ENCODE assay signal across 25 cellular contexts in the genomic region with DNA sequence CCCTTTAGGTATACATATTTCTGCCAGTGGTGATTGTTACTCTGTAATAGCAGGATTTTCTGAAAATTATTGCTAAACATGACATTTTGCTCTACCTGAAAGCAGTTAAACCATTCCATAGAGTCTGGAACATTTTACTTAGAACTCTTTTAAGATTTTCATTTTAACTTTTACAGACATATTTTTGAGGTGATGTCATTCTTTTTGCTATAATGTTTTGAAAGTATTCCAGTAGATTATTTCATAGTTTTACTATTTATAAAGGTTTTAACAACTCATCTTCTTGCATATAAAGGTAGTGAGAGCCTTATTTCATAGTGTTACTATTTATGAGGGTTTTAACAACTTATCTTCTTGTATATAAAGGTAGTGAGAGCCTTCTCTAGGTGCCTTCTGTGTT.
"Had no signal": no experiment of that assay in that cellular context is flagged by ENCODE, and none has a peak within 500 bp of the region (broad histone marks: within the 10 kb centered on the region; RNA-seq: fewer than 3 reads in every experiment).

No MANE protein-coding gene starts in this region.

- ATAC-seq: activated T-cell treated with anti-CD3 and anti-CD28 coated beads, Interleukin-2, amount 50 U/mL, for 4 hours; gastrocnemius medialis; left ventricle myocardium superior; natural killer cell had no signal

- H3K4me1 ChIP-seq: gastrocnemius medialis, prostate gland had no signal

- H3K27me3 ChIP-seq: gastrocnemius medialis, ovary, tibial artery had no signal

- H3K27me3 Mint-ChIP-seq: activated naive CD8-positive, alpha-beta T cell treated with anti-CD3 and anti-CD28 coated beads for 36 hours; stimulated activated naive CD8-positive, alpha-beta T cell treated with anti-CD3 and anti-CD28 coated beads, Interleukin-15, Interleukin-2, amounts not matched to agents 100 ng/mL and 50 ng/mL, for 24 hours had no signal

- H3K4me3 Mint-ChIP-seq: activated naive CD8-positive, alpha-beta T cell treated with anti-CD3 and anti-CD28 coated beads for 36 hours; activated T-cell treated with anti-CD3 and anti-CD28 coated beads, Interleukin-2, amount 50 U/mL, for 4 hours; natural killer cell; stimulated activated naive CD8-positive, alpha-beta T cell treated with anti-CD3 and anti-CD28 coated beads, Interleukin-15, Interleukin-2, amounts not matched to agents 100 ng/mL and 50 ng/mL, for 24 hours; T-helper 1 cell treated with Interleukin-12 subunit alpha and Interleukin-12 subunit beta and Interleukin-4 antibody, amounts not matched to agents 30 μg/mL and 1 μg/mL, for 36 hours had no signal

- H3K36me3 Mint-ChIP-seq: natural killer cell had no signal

- H3K27ac ChIP-seq: gastrocnemius medialis, ovary, prostate gland, tibial artery had no signal

- H3K4me3 ChIP-seq: gastrocnemius medialis, ovary, prostate gland, tibial artery had no signal

- H3K27ac Mint-ChIP-seq: activated naive CD8-positive, alpha-beta T cell treated with anti-CD3 and anti-CD28 coated beads for 36 hours; activated T-helper 2 cell treated with anti-CD3 and anti-CD28 coated beads, Interferon-gamma antibody, Interleukin-2, Interleukin-4, amounts not matched to agents 10 μg/mL and 5 μg/mL and 100 μg/mL, durations not matched to agents 14 hours and 24 hours and 36 hours; natural killer cell; stimulated activated naive CD8-positive, alpha-beta T cell treated with anti-CD3 and anti-CD28 coated beads, Interleukin-15, Interleukin-2, amounts not matched to agents 100 ng/mL and 50 ng/mL, for 24 hours; T-helper 1 cell treated with Interleukin-12 subunit alpha and Interleukin-12 subunit beta and Interleukin-4 antibody, amounts not matched to agents 30 μg/mL and 1 μg/mL, for 36 hours had no signal

- DNase-seq: activated CD4-positive, alpha-beta T cell treated with anti-CD3 and anti-CD28 coated beads for 4 hours; activated CD4-positive, alpha-beta T cell treated with anti-CD3 and anti-CD28 coated beads, Interleukin-2, amount 50 U/mL, for 48 hours; activated CD4-positive, CD25-positive, alpha-beta regulatory T cell; activated CD8-positive, alpha-beta memory T cell treated with anti-CD3 and anti-CD28 coated beads, Interleukin-2, amount 50 U/mL, for 48 hours; activated naive CD4-positive, alpha-beta T cell; activated naive CD8-positive, alpha-beta T cell treated with anti-CD3 and anti-CD28 coated beads for 36 hours; activated T-cell treated with anti-CD3 and anti-CD28 coated beads, Interleukin-2, amount 50 U/mL, for 4 hours; amygdala; cerebellar nuclear complex; dermis blood vessel endothelial cell; effector CD8-positive, alpha-beta T cell; gastrocnemius medialis; hypothalamus; left ventricle myocardium superior; mammary epithelial cell; midbrain; natural killer cell; ovary; stimulated activated CD4-positive, alpha-beta T cell treated with anti-CD3 and anti-CD28 coated beads, Interleukin-4, amount 100 ng/mL, for 24 hours; tibial artery had no signal

- H3K9me3 ChIP-seq: gastrocnemius medialis, ovary, prostate gland, tibial artery had no signal

- H3K4me1 Mint-ChIP-seq: activated naive CD8-positive, alpha-beta T cell treated with anti-CD3 and anti-CD28 coated beads for 36 hours had no signal

- H3K36me3 ChIP-seq: gastrocnemius medialis, ovary, prostate gland had no signal

- FAIRE-seq: urothelium cell line had no signal
